Comparison of ENCODE assay signal across 1 cellular context in the genomic region with DNA sequence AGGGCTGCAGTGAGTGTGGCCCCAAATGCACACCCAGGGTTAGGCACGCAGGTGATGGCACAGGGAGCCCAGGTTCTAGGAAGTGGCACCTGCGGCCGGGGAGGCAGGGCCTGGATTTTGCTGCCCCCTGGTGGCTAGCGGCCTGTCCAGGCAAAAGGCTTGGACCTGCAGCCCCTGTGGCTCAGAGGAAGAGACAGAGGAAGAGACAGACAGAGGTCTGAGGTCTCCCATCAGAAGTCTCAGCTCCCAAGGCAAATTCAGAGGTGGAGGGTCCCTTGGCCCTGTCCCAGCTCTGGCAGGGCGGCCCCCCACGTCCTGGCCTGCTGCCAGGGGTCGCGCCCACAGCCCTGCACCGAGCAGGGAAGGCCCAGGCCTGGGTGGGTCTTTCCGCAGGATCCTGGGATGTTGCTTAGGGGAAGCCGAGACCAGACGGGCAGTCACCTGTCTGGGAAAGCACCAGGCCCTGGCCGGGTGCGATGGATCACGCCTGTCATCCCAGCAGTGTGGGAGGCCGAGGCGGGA.
TF ChIP-seq lines count a peak whose summit lies in the region.

No MANE protein-coding gene starts in this region.

TF ChIP-seq in H1, 55 proteins besides CTCF, POLR2A, EP300 and RAD21:
- TF ChIP-seq KDM4A (IDR thresholded peaks at IDR 0.05; ENCODE audit: low read depth, low read length, severe bottlenecking), result no peak
- no peak for TF ChIP-seq RXRA (IDR thresholded peaks at IDR 0.05; ENCODE audit: insufficient read depth, low read depth, low read length)
- TF ChIP-seq POU5F1 (IDR thresholded peaks at IDR 0.05; ENCODE audit: low read depth, low read length), result no peak
- no peak for TF ChIP-seq CTBP2 (IDR thresholded peaks at IDR 0.05; ENCODE audit: borderline replicate concordance, insufficient read depth, insufficient read length, low read length)
- TF ChIP-seq RFX5 (IDR thresholded peaks at IDR 0.05; ENCODE audit: borderline replicate concordance, low read depth, low read length), result no peak
- no peak for TF ChIP-seq FOSL1 (IDR thresholded peaks at IDR 0.05; ENCODE audit: insufficient read depth, low read depth, low read length)
- no peak for TF ChIP-seq SP1 (IDR thresholded peaks at IDR 0.05; ENCODE audit: low read depth, low read length)
- no peak for TF ChIP-seq GTF2F1 (IDR thresholded peaks at IDR 0.05; ENCODE audit: borderline replicate concordance, low read depth, low read length)
- TF ChIP-seq, protein P1, sequence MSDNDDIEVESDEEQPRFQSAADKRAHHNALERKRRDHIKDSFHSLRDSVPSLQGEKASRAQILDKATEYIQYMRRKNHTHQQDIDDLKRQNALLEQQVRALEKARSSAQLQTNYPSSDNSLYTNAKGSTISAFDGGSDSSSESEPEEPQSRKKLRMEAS (IDR thresholded peaks at IDR 0.05), result 0 out of 2 replicates have a peak, but pooled peaks have one; percentile 12
- TF ChIP-seq TCF12 (IDR thresholded peaks at IDR 0.05; ENCODE audit: low read depth, low read length), result peak; percentile 71; the same call in 1 of the 2 replicates
- no peak for TF ChIP-seq JUND (IDR thresholded peaks at IDR 0.05; ENCODE audit: low read length)
- TF ChIP-seq NRF1 (IDR thresholded peaks at IDR 0.05; ENCODE audit: low read depth, low read length), result no peak
- TF ChIP-seq SIX5 (IDR thresholded peaks at IDR 0.05; ENCODE audit: low read depth, low read length), result no peak
- no peak for TF ChIP-seq PHF8 (conservative IDR thresholded peaks at IDR 0.05; ENCODE audit: low read depth, low read length)
- no peak for TF ChIP-seq RBBP5 (IDR thresholded peaks at IDR 0.05; ENCODE audit: borderline replicate concordance, low read depth, low read length)
- TF ChIP-seq GABPA (IDR thresholded peaks at IDR 0.05; ENCODE audit: borderline replicate concordance, insufficient read depth, low read length), result peak; percentile 80; the same call in 1 of the 2 replicates
- no peak for TF ChIP-seq YY1 (IDR thresholded peaks at IDR 0.05; ENCODE audit: low read depth, low read length)
- TF ChIP-seq HDAC2 (IDR thresholded peaks at IDR 0.05; ENCODE audit: borderline replicate concordance in 1 of 2, low read depth in 2 of 2, low read length in 2 of 2), result no peak
- 0 out of 2 replicates have a peak, but pooled peaks have one; percentile 19 for TF ChIP-seq TAF1 (IDR thresholded peaks at IDR 0.05; ENCODE audit: low read depth, low read length)
- TF ChIP-seq, protein P2, sequence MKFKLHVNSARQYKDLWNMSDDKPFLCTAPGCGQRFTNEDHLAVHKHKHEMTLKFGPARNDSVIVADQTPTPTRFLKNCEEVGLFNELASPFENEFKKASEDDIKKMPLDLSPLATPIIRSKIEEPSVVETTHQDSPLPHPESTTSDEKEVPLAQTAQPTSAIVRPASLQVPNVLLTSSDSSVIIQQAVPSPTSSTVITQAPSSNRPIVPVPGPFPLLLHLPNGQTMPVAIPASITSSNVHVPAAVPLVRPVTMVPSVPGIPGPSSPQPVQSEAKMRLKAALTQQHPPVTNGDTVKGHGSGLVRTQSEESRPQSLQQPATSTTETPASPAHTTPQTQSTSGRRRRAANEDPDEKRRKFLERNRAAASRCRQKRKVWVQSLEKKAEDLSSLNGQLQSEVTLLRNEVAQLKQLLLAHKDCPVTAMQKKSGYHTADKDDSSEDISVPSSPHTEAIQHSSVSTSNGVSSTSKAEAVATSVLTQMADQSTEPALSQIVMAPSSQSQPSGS (IDR thresholded peaks at IDR 0.05; ENCODE audit: low read length), result no peak
- TF ChIP-seq SP4 (IDR thresholded peaks at IDR 0.05; ENCODE audit: low read length), result no peak
- TF ChIP-seq, protein P3, sequence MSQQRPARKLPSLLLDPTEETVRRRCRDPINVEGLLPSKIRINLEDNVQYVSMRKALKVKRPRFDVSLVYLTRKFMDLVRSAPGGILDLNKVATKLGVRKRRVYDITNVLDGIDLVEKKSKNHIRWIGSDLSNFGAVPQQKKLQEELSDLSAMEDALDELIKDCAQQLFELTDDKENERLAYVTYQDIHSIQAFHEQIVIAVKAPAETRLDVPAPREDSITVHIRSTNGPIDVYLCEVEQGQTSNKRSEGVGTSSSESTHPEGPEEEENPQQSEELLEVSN (IDR thresholded peaks at IDR 0.05), result peak; percentile 38; the same call in 1 of the 2 replicates
- no peak for TF ChIP-seq JUN (IDR thresholded peaks at IDR 0.05; ENCODE audit: low read depth, low read length)
- no peak for TF ChIP-seq CREB1 (IDR thresholded peaks at IDR 0.05)
- no peak for TF ChIP-seq KDM1A (IDR thresholded peaks at IDR 0.05; ENCODE audit: borderline replicate concordance, low read length)
- no peak for TF ChIP-seq MAFK (IDR thresholded peaks at IDR 0.05; ENCODE audit: low read depth, low read length)
